17 cellular contexts compared by ENCODE assay signal in genomic region chr3:97720417-97720816, GRCh38. TPM values are rescaled to one million over a fixed set of nuclear protein-coding genes. Genes with fewer than 3 reads are reported as not detected.
DNase-seq lines count a peak whose midpoint lies in the region; ATAC-seq and TF ChIP-seq lines count a peak whose summit lies in the region.
"Had no signal": no experiment of that assay in that cellular context is flagged by ENCODE, and none has a peak within 500 bp of the region (broad histone marks: within the 10 kb centered on the region; RNA-seq: fewer than 3 reads in every experiment).

No MANE protein-coding gene starts in this region.

- no peak overlapping the region for H3K9ac ChIP-seq in colonic mucosa (ENCODE audit: low read depth in 2 of 2, low read length in 2 of 2)
- H3K9ac ChIP-seq: BLaER1 had no signal

- H3K36me3 ChIP-seq in HEK293 (ENCODE audit: control insufficient read depth in 2 of 2, insufficient read depth in 1 of 2, low read length in 2 of 2): no peaks in the 10 kb centered on the region
- no peaks in the 10 kb centered on the region for H3K36me3 ChIP-seq in psoas muscle (ENCODE audit: insufficient read depth in 1 of 2, low read depth in 1 of 2)
- H3K36me3 ChIP-seq in colonic mucosa: no peaks in the 10 kb centered on the region
- H3K36me3 ChIP-seq: BLaER1 had no signal

- H3K4me1 ChIP-seq in HEK293 (ENCODE audit: control insufficient read depth, insufficient read depth, low read length) (peaks cover 2% of the 10 kb centered on the region; the same call in 1 of the 2 replicates), psoas muscle (peaks cover 8% of the 10 kb centered on the region), colonic mucosa (no peaks in the 10 kb centered on the region)
- H3K4me1 ChIP-seq: BLaER1 had no signal

- CTCF ChIA-PET in HEK293 (lab: Yijun Ruan, JAX): interaction anchor here (1.2 to 2.0 kb wide), 2 partner anchors 10 to 15 kb away, joined by 5 to 10 read pairs; no protein-coding TSS in a partner anchor

- H3K4me3 ChIP-seq in HEK293 (ENCODE audit: low read depth, low read length): no peak overlapping the region
- no peak overlapping the region for H3K4me3 ChIP-seq in psoas muscle
- no peak overlapping the region for H3K4me3 ChIP-seq in colonic mucosa
- H3K4me3 ChIP-seq: BLaER1, smooth muscle cell had no signal

- 41 to 64% (median 54%) methylated on average over 2 of the region's 2 CpGs for WGBS in psoas muscle, 3 donors

- peak; percentile 83 for DNase-seq in NCI-H1436 (lab: John Stamatoyannopoulos, UW)
- peak; percentile 52 for DNase-seq in SHP77 treated with DMSO at 0.1 percent for 48 hours (lab: John Stamatoyannopoulos, UW)
- DNase-seq in psoas muscle: peak in 1 of 2 donors; percentile 44
- no peak for DNase-seq in colonic mucosa
- DNase-seq in medulla oblongata (ENCODE audit: extremely low spot score): no peak
- DNase-seq: activated CD8-positive, alpha-beta T cell treated with anti-CD3 and anti-CD28 coated beads for 36 hours; activated naive CD4-positive, alpha-beta T cell treated with anti-CD3 and anti-CD28 coated beads, Interleukin-2, amount 50 U/mL, for 16 hours; activated T-cell treated with anti-CD3 and anti-CD28 coated beads, Interleukin-2, amount 50 U/mL, for 24 hours; cortex of kidney; nephron progenitor cell; stimulated activated CD4-positive, alpha-beta T cell treated with anti-CD3 and anti-CD28 coated beads, Interleukin-4, amount 100 ng/mL, for 4 hours; T-helper 2 cell had no signal

- POLR2A ChIA-PET in HEK293 (lab: Yijun Ruan, JAX): no interaction called here

- H3K27me3 ChIP-seq in psoas muscle (ENCODE audit: insufficient read depth in 3 of 3, low read length in 2 of 3) (no peaks in the 10 kb centered on the region), colonic mucosa (no peaks in the 10 kb centered on the region)
- H3K27me3 ChIP-seq: BLaER1 had no signal

- TF ChIP-seq CTCF in HEK293 (tag by site-specific recombination; IDR thresholded peaks at IDR 0.05) (no peak), psoas muscle (IDR thresholded peaks at IDR 0.05) (no peak), colonic mucosa (IDR thresholded peaks at IDR 0.05) (no peak)

- no peak overlapping the region for H3K27ac ChIP-seq in HEK293 (ENCODE audit: extremely low read depth, low read depth, low read length)
- H3K27ac ChIP-seq in psoas muscle: no peak overlapping the region
- H3K27ac ChIP-seq in colonic mucosa: no peak overlapping the region
- H3K27ac ChIP-seq: BLaER1 had no signal

- ATAC-seq in psoas muscle: peak; percentile 42 to 88 (median 76)
- ATAC-seq in GM19023 (IDR thresholded peaks at IDR 0.05; ENCODE audit: unreplicated experiment): no peak
- ATAC-seq: activated CD8-positive, alpha-beta T cell treated with anti-CD3 and anti-CD28 coated beads for 36 hours; HepG2 had no signal

- H3K9me3 ChIP-seq in HEK293 (ENCODE audit: control insufficient read depth, insufficient read depth, low read depth, low read length): no peaks in the 10 kb centered on the region
- H3K9me3 ChIP-seq in psoas muscle: no peaks in the 10 kb centered on the region
- no peaks in the 10 kb centered on the region for H3K9me3 ChIP-seq in colonic mucosa
- H3K9me3 ChIP-seq: BLaER1 had no signal

- intact Hi-C loops in psoas muscle (cut with DNase I) (loop anchor here in 1 of 2 donors (10.0 kb wide), 1 partner anchor 856 kb away; no protein-coding TSS in a partner anchor), colonic mucosa (cut with DNase I) (no loop called here)

TF ChIP-seq in HEK293, 187 proteins besides CTCF, POLR2A, EP300 and RAD21:
- TF ChIP-seq ZNF629 (tag by site-specific recombination; IDR thresholded peaks at IDR 0.05) (no peak), MZF1 (tag by site-specific recombination; IDR thresholded peaks at IDR 0.05; ENCODE audit: borderline replicate concordance) (0 out of 2 replicates have a peak, but pooled peaks have one; percentile 4), GLIS1 (tag by site-specific recombination; IDR thresholded peaks at IDR 0.05) (no peak)

RNA-seq across cellular contexts. Expression of gene ARL6, which starts 44.1 kb away (rescaled TPM):
- total RNA-seq in psoas muscle (1 to 10 TPM; 1.3 to 2.5 (median 1.7) TPM), colonic mucosa (1 to 10 TPM; 2.8 to 3.5 TPM)
- polyA plus RNA-seq in psoas muscle: 1 to 10 TPM; 1.1 to 6.2 (median 1.8) TPM

Comparison
In these comparisons a context has a peak if more than half of its experiments do, and no peak if none do; other contexts are left out.
1. DNase-seq: peak in NCI-H1436 (single experiment) and SHP77 treated with DMSO at 0.1 percent for 48 hours (single experiment); none in colonic mucosa (single experiment) and medulla oblongata (single experiment).